In genomic region chr11:44277097-44278090, GRCh38 we compare ENCODE assay signal across 22 cellular contexts. TPM values are rescaled to one million over a fixed set of nuclear protein-coding genes. Genes with fewer than 3 reads are reported as not detected.
DNase-seq lines count a peak whose midpoint lies in the region; ATAC-seq and TF ChIP-seq lines count a peak whose summit lies in the region.
"Had no signal": no experiment of that assay in that cellular context is flagged by ENCODE, and none has a peak within 500 bp of the region (broad histone marks: within the 10 kb centered on the region; RNA-seq: fewer than 3 reads in every experiment).

No MANE protein-coding gene starts in this region.

- no peaks in the 10 kb centered on the region for H3K27me3 ChIP-seq in Panc1 (ENCODE audit: control insufficient read depth, insufficient read depth, low read length)
- peaks cover 0 to 3% (median 0%) of the 10 kb centered on the region in 7 donors for H3K27me3 ChIP-seq in spleen (replicated peaks in 1 of 7)
- no peaks in the 10 kb centered on the region for H3K27me3 ChIP-seq in endodermal cell (ENCODE audit: control insufficient read depth, insufficient read depth, low read length, poor library complexity, severe bottlenecking)
- H3K27me3 ChIP-seq: BE2C, SJSA1 had no signal

- H3K27me3 Mint-ChIP-seq in endodermal cell (ENCODE audit: insufficient read depth) = peaks cover 2% of the 10 kb centered on the region

- in situ Hi-C loops in Panc1 (cut with HindIII; ENCODE audit: low pct_unique_long_range_greater_than_20kb, low sequenced_read_pairs) = no loop called here

- peaks cover 3% of the 10 kb centered on the region for H3K4me1 Mint-ChIP-seq in endodermal cell
- H3K4me1 Mint-ChIP-seq: CD4-positive, CD25-positive, alpha-beta regulatory T cell; IgD-negative memory B cell had no signal

- no peak for TF ChIP-seq CTCF in Panc1 (IDR thresholded peaks at IDR 0.05)
- TF ChIP-seq CTCF in fibroblast of the aortic adventitia (IDR thresholded peaks at IDR 0.05; ENCODE audit: insufficient read depth, low read length) = no peak
- no peak for TF ChIP-seq CTCF in spleen (IDR thresholded peaks at IDR 0.05 in 8 of 11, conservative IDR thresholded peaks at IDR 0.05 in 3 of 11)
- no peak for TF ChIP-seq CTCF in endodermal cell (conservative IDR thresholded peaks at IDR 0.05)

- DNase-seq in cardiac septum (ENCODE audit: low spot score) (peak; percentile 60), left cardiac atrium (no peak), Panc1 (ENCODE audit: low read depth, low spot score) (no peak), fibroblast of the aortic adventitia (ENCODE audit: low read depth) (peak; percentile 16), spleen (peak; percentile 51), NCI-H1092 treated with DMSO at 0.1 percent for 48 hours (lab: John Stamatoyannopoulos, UW) (no peak), endodermal cell (no peak), NCI-H128 (lab: John Stamatoyannopoulos, UW; ENCODE audit: unreplicated experiment) (no peak)
- DNase-seq: BE2C, DMS79, Karpas-422, NCI-H1436, NCI-H187 treated with DMSO at 0.1 percent for 48 hours, NCI-H2227 treated with DMSO at 0.1 percent for 48 hours, NCI-H510A treated with DMSO at 0.1 percent for 48 hours, NCI-H748 treated with DMSO at 0.1 percent for 48 hours had no signal

- H3K36me3 ChIP-seq in Panc1 (ENCODE audit: control insufficient read depth, insufficient read depth, low read length) = no peaks in the 10 kb centered on the region
- no peaks in the 10 kb centered on the region for H3K36me3 ChIP-seq in spleen
- no peaks in the 10 kb centered on the region for H3K36me3 ChIP-seq in endodermal cell (ENCODE audit: control insufficient read depth, insufficient read depth, low read length)
- H3K36me3 ChIP-seq: BE2C had no signal

- H3K36me3 Mint-ChIP-seq in endodermal cell (ENCODE audit: low read depth) = no peaks in the 10 kb centered on the region
- H3K36me3 Mint-ChIP-seq: CD4-positive, CD25-positive, alpha-beta regulatory T cell; IgD-negative memory B cell had no signal

- H3K4me3 Mint-ChIP-seq in endodermal cell = no peak overlapping the region
- H3K4me3 Mint-ChIP-seq: CD4-positive, CD25-positive, alpha-beta regulatory T cell; IgD-negative memory B cell had no signal

- no peak for TF ChIP-seq POLR2A in spleen (IDR thresholded peaks at IDR 0.05)

- no peak overlapping the region for H3K27ac Mint-ChIP-seq in endodermal cell
- H3K27ac Mint-ChIP-seq: CD4-positive, CD25-positive, alpha-beta regulatory T cell had no signal

- POLR2A ChIA-PET in Panc1 (lab: Charles Lee) = interaction anchor here (0.6 kb wide), 1 partner anchor 93 kb away, joined by 11 read pairs; no protein-coding TSS in a partner anchor

- H3K27ac ChIP-seq in Panc1 (ENCODE audit: low read length) (no peak overlapping the region), spleen (no peak overlapping the region), endodermal cell (ENCODE audit: low read depth, low read length) (no peak overlapping the region)
- H3K27ac ChIP-seq: SJSA1 had no signal

- no peak overlapping the region for H3K9ac ChIP-seq in endodermal cell (ENCODE audit: extremely low read depth, low read length, poor library complexity, severe bottlenecking)

- CTCF ChIA-PET in Panc1 (lab: Charles Lee) = no interaction called here

- H3K9me3 ChIP-seq in Panc1 (ENCODE audit: control insufficient read depth, insufficient read depth, low read depth, low read length) = no peaks in the 10 kb centered on the region
- no peaks in the 10 kb centered on the region for H3K9me3 ChIP-seq in spleen
- no peaks in the 10 kb centered on the region for H3K9me3 ChIP-seq in endodermal cell (ENCODE audit: control insufficient read depth, low read length)
- H3K9me3 ChIP-seq: BE2C, SJSA1 had no signal

- H3K4me3 ChIP-seq in Panc1 (ENCODE audit: low read depth in 2 of 2, low read length in 2 of 2) (no peak overlapping the region), fibroblast of the aortic adventitia (ENCODE audit: low read depth, low read length) (no peak overlapping the region), spleen (no peak overlapping the region), endodermal cell (ENCODE audit: low read length) (no peak overlapping the region)
- H3K4me3 ChIP-seq: SJSA1 had no signal

- no peak for ATAC-seq in left cardiac atrium
- ATAC-seq in Panc1 = 0 out of 2 replicates have a peak, but pooled peaks have one; percentile 39
- ATAC-seq: Right ventricle myocardium inferior had no signal

- no TSS peak for BruUV-seq in Panc1 (replicated peaks; lab: Mats Ljungman, UMichigan)

- H3K4me1 ChIP-seq in Panc1 (ENCODE audit: control insufficient read depth, insufficient read depth, low read length) = no peaks in the 10 kb centered on the region
- no peaks in the 10 kb centered on the region for H3K4me1 ChIP-seq in spleen
- H3K4me1 ChIP-seq in endodermal cell (ENCODE audit: control insufficient read depth, insufficient read depth, low read length) = no peaks in the 10 kb centered on the region
- H3K4me1 ChIP-seq: BE2C, SJSA1 had no signal

- intact Hi-C loops in cardiac septum (cut with DNase I) = no loop called here
- intact Hi-C loops in left cardiac atrium (cut with DNase I) = no loop called here
- intact Hi-C loops in Panc1 (cut with micrococcal nuclease; ENCODE audit: unreplicated experiment) = no loop called here
- intact Hi-C loops in spleen (cut with DNase I; ENCODE audit: low total_unique reads) = no loop called here

- H3K9me3 Mint-ChIP-seq in endodermal cell = peaks cover 4% of the 10 kb centered on the region
- H3K9me3 Mint-ChIP-seq: CD4-positive, CD25-positive, alpha-beta regulatory T cell; IgD-negative memory B cell had no signal

- 83 to 90% (median 83%) methylated on average over 17 to 18 of the region's 18 CpGs for WGBS in spleen, 5 donors
- WGBS in endodermal cell (ENCODE audit: insufficient coverage in 1 of 2, insufficient read length in 1 of 2), 2 experiments = 93 to 95% methylated on average over 17 to 18 of the region's 18 CpGs

RNA-seq across cellular contexts. Expression of gene ALX4, which starts 32.5 kb away (rescaled TPM):
- 0.05 TPM for total RNA-seq in cardiac septum
- under 1 TPM in 1 of 2 donors, not detected in 1; 0.03 TPM for total RNA-seq in left cardiac atrium
- 1.0 TPM for total RNA-seq in Panc1 (2021; ENCODE audit: unreplicated experiment)
- polyA plus RNA-seq in Panc1 (2012; ENCODE audit: insufficient read length) = 1.2 TPM
- not detected in 2 replicates for total RNA-seq in fibroblast of the aortic adventitia (ENCODE audit: low replicate concordance)
- total RNA-seq in spleen = under 1 TPM in 1 of 7 donors, not detected in 6; 0.11 TPM
- polyA plus RNA-seq in spleen = not detected
- not detected for total RNA-seq in endodermal cell
- 0.43 TPM for polyA plus RNA-seq in endodermal cell (2013, experiment 1 of 2)
- 0.33 TPM for polyA plus RNA-seq in endodermal cell (2013, experiment 2 of 2)
- total RNA-seq: CD4-positive, CD25-positive, alpha-beta regulatory T cell; H1; OCI-LY7 had no signal
- polyA plus RNA-seq: CD4-positive, CD25-positive, alpha-beta regulatory T cell; H1; IgD-negative memory B cell had no signal

Comparison
In these comparisons a context has a peak if more than half of its experiments do, and no peak if none do; other contexts are left out.
1. DNase-seq: peak in cardiac septum (single experiment), fibroblast of the aortic adventitia (single experiment) and spleen (single experiment); none in left cardiac atrium (single experiment), Panc1 (single experiment), NCI-H1092 treated with DMSO at 0.1 percent for 48 hours (single experiment), endodermal cell (single experiment) and NCI-H128 (single experiment).